8 cellular contexts compared by ENCODE assay signal in the genomic region with DNA sequence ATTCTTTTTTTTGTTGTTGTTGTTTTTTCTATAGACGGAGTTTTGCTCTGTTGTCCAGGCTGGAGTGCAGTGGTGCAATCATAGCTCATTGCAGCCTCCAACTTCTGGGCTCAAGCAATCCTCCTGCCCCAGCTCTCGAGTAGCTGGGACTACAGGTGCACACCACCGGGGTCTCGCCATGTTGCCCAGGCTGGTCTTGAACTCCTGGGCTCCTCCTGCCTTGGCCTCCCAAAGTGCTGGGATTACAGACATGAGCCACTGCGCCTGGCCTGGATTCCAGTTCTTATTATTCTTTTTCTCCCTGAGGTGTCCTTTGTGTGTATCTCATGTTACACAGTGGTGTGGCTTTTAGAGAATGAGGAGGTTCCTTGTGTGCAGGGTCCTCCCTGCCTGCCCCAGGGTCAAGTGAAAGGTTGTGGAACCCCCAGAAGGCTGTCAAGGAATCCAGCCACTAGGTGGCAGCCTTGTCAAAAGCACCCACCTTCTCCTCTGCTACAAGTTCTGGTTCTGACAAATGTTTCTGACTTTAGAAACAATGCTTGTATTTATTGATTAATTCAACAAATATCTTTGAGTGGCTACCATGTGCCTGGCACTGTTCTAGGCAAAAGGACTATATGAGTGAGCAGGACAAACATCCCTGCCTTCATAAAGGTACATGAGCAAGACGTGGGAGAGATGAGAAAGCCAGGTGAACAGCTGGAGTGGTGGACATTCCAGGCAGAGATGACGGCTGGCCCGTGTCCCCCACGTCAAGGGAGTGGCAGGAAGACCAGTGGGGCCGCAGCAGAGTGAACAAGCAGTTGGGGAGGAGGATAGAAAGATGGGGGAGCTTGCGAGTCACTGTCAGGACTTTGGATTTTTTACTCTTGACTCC.
A peak's percentile ranks its signal among the peaks of the same experiment; 100 is the strongest.
DNase-seq lines count a peak whose midpoint lies in the region; ATAC-seq and TF ChIP-seq lines count a peak whose summit lies in the region.

No MANE protein-coding gene starts in this region.

- intact Hi-C loops in activated CD4-positive, alpha-beta memory T cell treated with anti-CD3 and anti-CD28 coated beads for 36 hours (cut with micrococcal nuclease): loop anchor here (1.0 to 5.0 kb wide), 2 partner anchors 105 to 201 kb away; no protein-coding TSS in a partner anchor
- intact Hi-C loops in lower lobe of right lung (cut with DNase I): loop anchor here (10.0 kb wide), 1 partner anchor 193 kb away; no protein-coding TSS in a partner anchor

- no peak overlapping the region for H3K27ac ChIP-seq in lower lobe of right lung

- no peaks in the 10 kb centered on the region for H3K9me3 Mint-ChIP-seq in activated CD4-positive, alpha-beta memory T cell treated with anti-CD3 and anti-CD28 coated beads for 36 hours

- no peaks in the 10 kb centered on the region for H3K4me1 Mint-ChIP-seq in activated CD4-positive, alpha-beta memory T cell treated with anti-CD3 and anti-CD28 coated beads for 36 hours (ENCODE audit: low read depth)

- CTCF ChIA-PET in activated CD4-positive, alpha-beta memory T cell treated with anti-CD3 and anti-CD28 coated beads for 36 hours (lab: Charles Lee): interaction anchor here (0.6 to 4.4 kb wide), 25 partner anchors 8 to 200 kb away, joined by 3 to 67 read pairs (median 4); a partner anchor contains a TSS

- POLR2A ChIA-PET in activated CD4-positive, alpha-beta memory T cell treated with anti-CD3 and anti-CD28 coated beads for 36 hours (lab: Charles Lee): no interaction called here

- peak; percentile 80 to 83 for ATAC-seq in lower lobe of right lung

- no peaks in the 10 kb centered on the region for H3K27me3 ChIP-seq in lower lobe of right lung (ENCODE audit: low read depth)

- no peak overlapping the region for H3K27ac Mint-ChIP-seq in activated CD4-positive, alpha-beta memory T cell treated with anti-CD3 and anti-CD28 coated beads for 36 hours

- no peaks in the 10 kb centered on the region for H3K36me3 Mint-ChIP-seq in activated CD4-positive, alpha-beta memory T cell treated with anti-CD3 and anti-CD28 coated beads for 36 hours

- TF ChIP-seq CTCF in lower lobe of right lung (IDR thresholded peaks at IDR 0.05): peak; percentile 86

- H3K4me3 ChIP-seq in lower lobe of right lung: no peak overlapping the region

- H3K4me1 ChIP-seq in lower lobe of right lung: peaks cover 11% of the 10 kb centered on the region

- no peak overlapping the region for H3K4me3 Mint-ChIP-seq in activated CD4-positive, alpha-beta memory T cell treated with anti-CD3 and anti-CD28 coated beads for 36 hours

- no peaks in the 10 kb centered on the region for H3K9me3 ChIP-seq in lower lobe of right lung

- DNase-seq in NOMO-1 (lab: John Stamatoyannopoulos, UW; ENCODE audit: unreplicated experiment in 2 of 2): peak; percentile 11 to 19
- DNase-seq in NOMO-1 treated with dmso at 0.1 percent for 144 hours (lab: John Stamatoyannopoulos, UW; ENCODE audit: unreplicated experiment): no peak
- DNase-seq in NCI-H510A (lab: John Stamatoyannopoulos, UW): peak; percentile 22
- DNase-seq in activated CD4-positive, alpha-beta memory T cell treated with anti-CD3 and anti-CD28 coated beads for 36 hours: peak; percentile 74
- DNase-seq in dermis blood vessel endothelial cell: peak; percentile 70
- DNase-seq in lower lobe of right lung: peak; percentile 59
- peak; percentile 34 to 55 (median 52) for DNase-seq in stimulated activated CD4-positive, alpha-beta T cell treated with anti-CD3 and anti-CD28 coated beads, TNF-alpha, amount 100 ng/mL, for 4 hours (ENCODE audit: low read depth in 3 of 3)
- DNase-seq in DMS153 treated with DMSO at 0.1 percent for 48 hours (lab: John Stamatoyannopoulos, UW; ENCODE audit: unreplicated experiment): no peak

- no peaks in the 10 kb centered on the region for H3K27me3 Mint-ChIP-seq in activated CD4-positive, alpha-beta memory T cell treated with anti-CD3 and anti-CD28 coated beads for 36 hours

- peaks cover 4% of the 10 kb centered on the region for H3K36me3 ChIP-seq in lower lobe of right lung

Comparison
In these comparisons a context has a peak if more than half of its experiments do, and no peak if none do; other contexts are left out.
1. DNase-seq: peak in NOMO-1 (2 of 2), NCI-H510A (single experiment), activated CD4-positive, alpha-beta memory T cell treated with anti-CD3 and anti-CD28 coated beads for 36 hours (single experiment), dermis blood vessel endothelial cell (single experiment), lower lobe of right lung (single experiment) and stimulated activated CD4-positive, alpha-beta T cell treated with anti-CD3 and anti-CD28 coated beads, TNF-alpha, amount 100 ng/mL, for 4 hours (3 of 3); none in NOMO-1 treated with dmso at 0.1 percent for 144 hours (single experiment) and DMS153 treated with DMSO at 0.1 percent for 48 hours (single experiment).